Comparison of ENCODE assay signal across 11 cellular contexts in the genomic region with DNA sequence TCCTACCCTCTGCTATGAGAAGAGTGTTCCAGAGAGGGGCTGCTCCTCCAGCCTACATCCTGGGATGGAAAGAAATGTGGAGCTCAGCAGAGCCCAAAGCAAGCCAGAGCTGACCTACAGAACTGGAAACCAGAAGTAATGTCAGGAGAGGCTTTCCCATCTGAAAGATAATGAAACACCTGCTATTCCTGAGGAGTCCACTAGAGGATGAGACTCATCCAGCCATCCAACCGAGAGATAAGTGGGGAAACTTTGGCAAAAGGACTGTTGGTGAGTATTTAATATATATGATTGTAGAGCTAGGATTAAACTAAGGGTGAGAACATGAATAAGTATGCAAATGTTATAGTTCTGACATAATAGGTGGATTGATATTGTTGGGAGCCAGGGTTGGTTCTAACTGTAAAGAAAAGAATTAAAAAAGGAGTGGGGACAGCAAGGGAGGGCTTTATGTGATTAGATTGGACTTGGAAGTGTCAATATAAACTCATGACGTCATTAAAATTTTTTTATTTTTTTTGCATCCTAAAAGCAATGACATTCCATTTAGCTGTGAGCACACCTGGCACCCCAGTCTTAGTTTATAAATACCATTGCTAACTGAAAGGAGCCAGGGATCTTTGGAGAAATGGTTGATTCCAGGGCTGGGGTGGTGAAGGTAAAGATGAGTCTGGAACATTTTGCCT.
DNase-seq lines count a peak whose midpoint lies in the region; TF ChIP-seq lines count a peak whose summit lies in the region.
"Had no signal": no experiment of that assay in that cellular context is flagged by ENCODE, and none has a peak within 500 bp of the region (broad histone marks: within the 10 kb centered on the region; RNA-seq: fewer than 3 reads in every experiment).

No MANE protein-coding gene starts in this region.

- peaks cover 10% of the 10 kb centered on the region for H3K36me3 Mint-ChIP-seq in chondrocyte (ENCODE audit: low read depth)
- no peaks in the 10 kb centered on the region for H3K36me3 Mint-ChIP-seq in progenitor cell of endocrine pancreas (ENCODE audit: insufficient read depth)
- H3K36me3 Mint-ChIP-seq in activated naive CD8-positive, alpha-beta T cell treated with anti-CD3 and anti-CD28 coated beads for 36 hours = no peaks in the 10 kb centered on the region
- no peaks in the 10 kb centered on the region for H3K36me3 Mint-ChIP-seq in activated T-helper 1 cell treated with anti-CD3 and anti-CD28 coated beads, Interleukin-12 subunit alpha, Interleukin-12 subunit beta, Interleukin-2, Interleukin-4 antibody, amounts not matched to agents 30 ng/mL and 10 ng/mL and 1 ng/mL, durations not matched to agents 14 hours and 24 hours and 36 hours (ENCODE audit: low read depth)
- H3K36me3 Mint-ChIP-seq: activated CD8-positive, alpha-beta memory T cell treated with anti-CD3 and anti-CD28 coated beads, Interleukin-2, amount 10 ng/mL, durations not matched to agents 7 days and 5 days had no signal

- H3K4me3 Mint-ChIP-seq in chondrocyte (ENCODE audit: unreplicated experiment) = no peak overlapping the region
- no peak overlapping the region for H3K4me3 Mint-ChIP-seq in progenitor cell of endocrine pancreas (ENCODE audit: low read depth)
- no peak overlapping the region for H3K4me3 Mint-ChIP-seq in activated naive CD8-positive, alpha-beta T cell treated with anti-CD3 and anti-CD28 coated beads for 36 hours
- H3K4me3 Mint-ChIP-seq in activated T-helper 1 cell treated with anti-CD3 and anti-CD28 coated beads, Interleukin-12 subunit alpha, Interleukin-12 subunit beta, Interleukin-2, Interleukin-4 antibody, amounts not matched to agents 30 ng/mL and 10 ng/mL and 1 ng/mL, durations not matched to agents 14 hours and 24 hours and 36 hours = no peak overlapping the region
- H3K4me3 Mint-ChIP-seq: activated CD8-positive, alpha-beta memory T cell treated with anti-CD3 and anti-CD28 coated beads, Interleukin-2, amount 10 ng/mL, durations not matched to agents 7 days and 5 days had no signal

- no peak overlapping the region for H3K9ac ChIP-seq in Loucy (ENCODE audit: low read depth, low read length, poor library complexity, severe bottlenecking)

- H3K9me3 Mint-ChIP-seq in chondrocyte (ENCODE audit: low read depth) = no peaks in the 10 kb centered on the region
- H3K9me3 Mint-ChIP-seq in progenitor cell of endocrine pancreas (ENCODE audit: low read depth) = peaks cover 3% of the 10 kb centered on the region
- no peaks in the 10 kb centered on the region for H3K9me3 Mint-ChIP-seq in activated naive CD8-positive, alpha-beta T cell treated with anti-CD3 and anti-CD28 coated beads for 36 hours
- H3K9me3 Mint-ChIP-seq in activated T-helper 1 cell treated with anti-CD3 and anti-CD28 coated beads, Interleukin-12 subunit alpha, Interleukin-12 subunit beta, Interleukin-2, Interleukin-4 antibody, amounts not matched to agents 30 ng/mL and 10 ng/mL and 1 ng/mL, durations not matched to agents 14 hours and 24 hours and 36 hours = no peaks in the 10 kb centered on the region

- peaks cover 8% of the 10 kb centered on the region for H3K4me1 ChIP-seq in Loucy (ENCODE audit: insufficient read depth, low read length, poor library complexity, severe bottlenecking)

- H3K4me1 Mint-ChIP-seq in chondrocyte (ENCODE audit: low read depth) (peaks cover 61% of the 10 kb centered on the region), progenitor cell of endocrine pancreas (ENCODE audit: low read depth) (peaks cover 18% of the 10 kb centered on the region)
- H3K4me1 Mint-ChIP-seq in activated naive CD8-positive, alpha-beta T cell treated with anti-CD3 and anti-CD28 coated beads for 36 hours = no peaks in the 10 kb centered on the region
- no peaks in the 10 kb centered on the region for H3K4me1 Mint-ChIP-seq in activated T-helper 1 cell treated with anti-CD3 and anti-CD28 coated beads, Interleukin-12 subunit alpha, Interleukin-12 subunit beta, Interleukin-2, Interleukin-4 antibody, amounts not matched to agents 30 ng/mL and 10 ng/mL and 1 ng/mL, durations not matched to agents 14 hours and 24 hours and 36 hours (ENCODE audit: low read depth)
- H3K4me1 Mint-ChIP-seq: activated CD8-positive, alpha-beta memory T cell treated with anti-CD3 and anti-CD28 coated beads, Interleukin-2, amount 10 ng/mL, durations not matched to agents 7 days and 5 days had no signal

- no peak overlapping the region for H3K27ac Mint-ChIP-seq in chondrocyte (ENCODE audit: unreplicated experiment)
- H3K27ac Mint-ChIP-seq in progenitor cell of endocrine pancreas = no peak overlapping the region
- no peak overlapping the region for H3K27ac Mint-ChIP-seq in activated naive CD8-positive, alpha-beta T cell treated with anti-CD3 and anti-CD28 coated beads for 36 hours
- no peak overlapping the region for H3K27ac Mint-ChIP-seq in activated T-helper 1 cell treated with anti-CD3 and anti-CD28 coated beads, Interleukin-12 subunit alpha, Interleukin-12 subunit beta, Interleukin-2, Interleukin-4 antibody, amounts not matched to agents 30 ng/mL and 10 ng/mL and 1 ng/mL, durations not matched to agents 14 hours and 24 hours and 36 hours
- H3K27ac Mint-ChIP-seq: activated CD8-positive, alpha-beta memory T cell treated with anti-CD3 and anti-CD28 coated beads, Interleukin-2, amount 10 ng/mL, durations not matched to agents 7 days and 5 days had no signal

- no peaks in the 10 kb centered on the region for H3K9me3 ChIP-seq in Loucy (ENCODE audit: insufficient read depth, low read depth, low read length)

- H3K36me3 ChIP-seq in Loucy (ENCODE audit: insufficient read depth, low read length) = no peaks in the 10 kb centered on the region
- H3K36me3 ChIP-seq: stomach had no signal

- H3K27me3 Mint-ChIP-seq in chondrocyte (ENCODE audit: low read depth) (no peaks in the 10 kb centered on the region), progenitor cell of endocrine pancreas (no peaks in the 10 kb centered on the region)
- H3K27me3 Mint-ChIP-seq in activated naive CD8-positive, alpha-beta T cell treated with anti-CD3 and anti-CD28 coated beads for 36 hours = peaks cover 9% of the 10 kb centered on the region
- H3K27me3 Mint-ChIP-seq in activated T-helper 1 cell treated with anti-CD3 and anti-CD28 coated beads, Interleukin-12 subunit alpha, Interleukin-12 subunit beta, Interleukin-2, Interleukin-4 antibody, amounts not matched to agents 30 ng/mL and 10 ng/mL and 1 ng/mL, durations not matched to agents 14 hours and 24 hours and 36 hours (ENCODE audit: insufficient read depth) = peaks cover 7% of the 10 kb centered on the region

- H3K4me3 ChIP-seq in Loucy (ENCODE audit: low read length, poor library complexity, severe bottlenecking) = no peak overlapping the region
- H3K4me3 ChIP-seq: skin epidermis, stomach had no signal

- no peak overlapping the region for H2AFZ ChIP-seq in Loucy (ENCODE audit: low read length)

- H3F3A ChIP-seq in Loucy (ENCODE audit: low read depth) = no peaks in the 10 kb centered on the region

- peak; percentile 33 for DNase-seq in ELR (ENCODE audit: low read depth)
- no peak for DNase-seq in chondrocyte (ENCODE audit: low spot score)
- DNase-seq in progenitor cell of endocrine pancreas (ENCODE audit: low spot score, unreplicated experiment) = no peak
- DNase-seq in NCI-H1105 treated with DMSO at 0.1 percent for 48 hours (lab: John Stamatoyannopoulos, UW) = no peak
- DNase-seq in activated naive CD8-positive, alpha-beta T cell treated with anti-CD3 and anti-CD28 coated beads for 36 hours = no peak
- DNase-seq in activated T-helper 1 cell treated with anti-CD3 and anti-CD28 coated beads, Interleukin-12 subunit alpha, Interleukin-12 subunit beta, Interleukin-2, Interleukin-4 antibody, amounts not matched to agents 30 ng/mL and 10 ng/mL and 1 ng/mL, durations not matched to agents 14 hours and 24 hours and 36 hours (ENCODE audit: low spot score) = no peak
- DNase-seq: activated CD8-positive, alpha-beta memory T cell treated with anti-CD3 and anti-CD28 coated beads, Interleukin-2, amount 10 ng/mL, durations not matched to agents 7 days and 5 days; left ventricle myocardium superior; stomach had no signal

- H3K4me2 ChIP-seq in Loucy (ENCODE audit: low read depth, low read length, poor library complexity, severe bottlenecking) = no peak overlapping the region

- no peaks in the 10 kb centered on the region for H3K27me3 ChIP-seq in Loucy (ENCODE audit: insufficient read depth, low read length, poor library complexity, severe bottlenecking)

- intact Hi-C loops in activated T-helper 1 cell treated with anti-CD3 and anti-CD28 coated beads, Interleukin-12 subunit alpha, Interleukin-12 subunit beta, Interleukin-2, Interleukin-4 antibody, amounts not matched to agents 30 ng/mL and 10 ng/mL and 1 ng/mL, durations not matched to agents 14 hours and 24 hours and 36 hours (cut with micrococcal nuclease) = no loop called here

- H3K79me2 ChIP-seq in Loucy (ENCODE audit: insufficient read depth, low read length) = no peaks in the 10 kb centered on the region

- H3K9me2 ChIP-seq in Loucy (replicated peaks; ENCODE audit: low read depth, low read length) = no peaks in the 10 kb centered on the region

- TF ChIP-seq CTCF in Loucy (conservative IDR thresholded peaks at IDR 0.05; ENCODE audit: low read length) (peak; percentile 61), chondrocyte (IDR thresholded peaks at IDR 0.05) (peak; percentile 43), progenitor cell of endocrine pancreas (IDR thresholded peaks at IDR 0.05; ENCODE audit: unreplicated experiment) (peak; percentile 36)

- no peaks in the 10 kb centered on the region for H4K20me1 ChIP-seq in Loucy (ENCODE audit: insufficient read depth, low read length, poor library complexity, severe bottlenecking)
